ENCODE assay signal across 22 cellular contexts in genomic region chr3:42709621-42710020, GRCh38. TPM values are rescaled to one million over a fixed set of nuclear protein-coding genes. Genes with fewer than 3 reads are reported as not detected.
DNase-seq lines count a peak whose midpoint lies in the region; ATAC-seq lines count a peak whose summit lies in the region.
"Had no signal": no experiment of that assay in that cellular context is flagged by ENCODE, and none has a peak within 500 bp of the region (broad histone marks: within the 10 kb centered on the region; RNA-seq: fewer than 3 reads in every experiment).

No MANE protein-coding gene starts in this region.

- peak; percentile 11 for DNase-seq in activated CD4-positive, alpha-beta memory T cell treated with anti-CD3 and anti-CD28 coated beads, Interleukin-2, amount 10 ng/mL, durations not matched to agents 7 days and 5 days
- DNase-seq in activated CD4-positive, alpha-beta memory T cell treated with anti-CD3 and anti-CD28 coated beads for 36 hours: no peak
- DNase-seq in D341Med (ENCODE audit: low spot score): peak; percentile 10
- DNase-seq in islet precursor cell: peak; percentile 45
- DNase-seq in sciatic nerve (ENCODE audit: low spot score): peak; percentile 25
- DNase-seq in mucosa of gallbladder (ENCODE audit: low spot score): no peak
- DNase-seq in dedifferentiated amniotic fluid mesenchymal stem cell (ENCODE audit: extremely low spot score): no peak
- DNase-seq in NCI-H526 (lab: John Stamatoyannopoulos, UW): no peak
- DNase-seq: 8988T; BE2C; CD8-positive, alpha-beta T cell; DND-41; GM23248; KG1; NCI-H1436; NCI-H2029; NCI-H2171; NCI-H446; NCI-H774; PC-3 had no signal

- no peak overlapping the region for H3K4me3 Mint-ChIP-seq in activated CD4-positive, alpha-beta memory T cell treated with anti-CD3 and anti-CD28 coated beads, Interleukin-2, amount 10 ng/mL, durations not matched to agents 7 days and 5 days
- H3K4me3 Mint-ChIP-seq in activated CD4-positive, alpha-beta memory T cell treated with anti-CD3 and anti-CD28 coated beads for 36 hours: no peak overlapping the region
- H3K4me3 Mint-ChIP-seq: CD8-positive, alpha-beta T cell had no signal

- H3K4me1 Mint-ChIP-seq in activated CD4-positive, alpha-beta memory T cell treated with anti-CD3 and anti-CD28 coated beads, Interleukin-2, amount 10 ng/mL, durations not matched to agents 7 days and 5 days: no peaks in the 10 kb centered on the region
- no peaks in the 10 kb centered on the region for H3K4me1 Mint-ChIP-seq in activated CD4-positive, alpha-beta memory T cell treated with anti-CD3 and anti-CD28 coated beads for 36 hours (ENCODE audit: low read depth)

- CTCF ChIA-PET in activated CD4-positive, alpha-beta memory T cell treated with anti-CD3 and anti-CD28 coated beads, Interleukin-2, amount 10 ng/mL, durations not matched to agents 7 days and 5 days (lab: Charles Lee): no interaction called here
- CTCF ChIA-PET in activated CD4-positive, alpha-beta memory T cell treated with anti-CD3 and anti-CD28 coated beads for 36 hours (lab: Charles Lee): no interaction called here

- no peak for ATAC-seq in sciatic nerve
- ATAC-seq: CD8-positive, alpha-beta T cell; HCT116; HepG2; PC-3 had no signal

- peaks cover 4% of the 10 kb centered on the region for H3K27me3 Mint-ChIP-seq in activated CD4-positive, alpha-beta memory T cell treated with anti-CD3 and anti-CD28 coated beads, Interleukin-2, amount 10 ng/mL, durations not matched to agents 7 days and 5 days
- no peaks in the 10 kb centered on the region for H3K27me3 Mint-ChIP-seq in activated CD4-positive, alpha-beta memory T cell treated with anti-CD3 and anti-CD28 coated beads for 36 hours

- H3K36me3 Mint-ChIP-seq in activated CD4-positive, alpha-beta memory T cell treated with anti-CD3 and anti-CD28 coated beads, Interleukin-2, amount 10 ng/mL, durations not matched to agents 7 days and 5 days (ENCODE audit: low read depth): no peaks in the 10 kb centered on the region
- no peaks in the 10 kb centered on the region for H3K36me3 Mint-ChIP-seq in activated CD4-positive, alpha-beta memory T cell treated with anti-CD3 and anti-CD28 coated beads for 36 hours
- H3K36me3 Mint-ChIP-seq: CD8-positive, alpha-beta T cell had no signal

- POLR2A ChIA-PET in activated CD4-positive, alpha-beta memory T cell treated with anti-CD3 and anti-CD28 coated beads, Interleukin-2, amount 10 ng/mL, durations not matched to agents 7 days and 5 days (lab: Charles Lee): no interaction called here
- POLR2A ChIA-PET in activated CD4-positive, alpha-beta memory T cell treated with anti-CD3 and anti-CD28 coated beads for 36 hours (lab: Charles Lee): no interaction called here

- intact Hi-C loops in activated CD4-positive, alpha-beta memory T cell treated with anti-CD3 and anti-CD28 coated beads for 36 hours (cut with micrococcal nuclease): no loop called here
- intact Hi-C loops in sciatic nerve (cut with DNase I): no loop called here

- H3K27ac Mint-ChIP-seq in activated CD4-positive, alpha-beta memory T cell treated with anti-CD3 and anti-CD28 coated beads, Interleukin-2, amount 10 ng/mL, durations not matched to agents 7 days and 5 days: no peak overlapping the region
- H3K27ac Mint-ChIP-seq in activated CD4-positive, alpha-beta memory T cell treated with anti-CD3 and anti-CD28 coated beads for 36 hours: no peak overlapping the region
- H3K27ac Mint-ChIP-seq: CD8-positive, alpha-beta T cell had no signal

- H3K9me3 Mint-ChIP-seq in activated CD4-positive, alpha-beta memory T cell treated with anti-CD3 and anti-CD28 coated beads, Interleukin-2, amount 10 ng/mL, durations not matched to agents 7 days and 5 days: no peaks in the 10 kb centered on the region
- H3K9me3 Mint-ChIP-seq in activated CD4-positive, alpha-beta memory T cell treated with anti-CD3 and anti-CD28 coated beads for 36 hours: no peaks in the 10 kb centered on the region
- H3K9me3 Mint-ChIP-seq: CD8-positive, alpha-beta T cell had no signal

RNA-seq across cellular contexts. Expression of gene HHATL, which starts 7.0 kb away (rescaled TPM):
- total RNA-seq in activated CD4-positive, alpha-beta memory T cell treated with anti-CD3 and anti-CD28 coated beads, Interleukin-2, amount 10 ng/mL, durations not matched to agents 7 days and 5 days: under 1 TPM in 1 of 2 experiments, not detected in 1; 0.25 TPM
- total RNA-seq in activated CD4-positive, alpha-beta memory T cell treated with anti-CD3 and anti-CD28 coated beads for 36 hours: not detected
- not detected for total RNA-seq in sciatic nerve
- total RNA-seq in mucosa of gallbladder: 0.35 TPM
- total RNA-seq: CD8-positive, alpha-beta T cell; GM23248; HepG2; PC-3 had no signal

RNA-seq across cellular contexts. Expression of gene KLHL40, which starts 24.3 kb away (rescaled TPM):
- not detected for total RNA-seq in activated CD4-positive, alpha-beta memory T cell treated with anti-CD3 and anti-CD28 coated beads, Interleukin-2, amount 10 ng/mL, durations not matched to agents 7 days and 5 days
- not detected for total RNA-seq in activated CD4-positive, alpha-beta memory T cell treated with anti-CD3 and anti-CD28 coated beads for 36 hours
- total RNA-seq in sciatic nerve (0.13 TPM), mucosa of gallbladder (not detected)
- total RNA-seq: CD8-positive, alpha-beta T cell; GM23248; HepG2; PC-3 had no signal

RNA-seq across cellular contexts. Expression of gene ZBTB47, which starts 56.1 kb away (rescaled TPM):
- 1 to 10 TPM in 1 of 2 experiments, under 1 TPM in 1; 0.93 to 1.1 TPM for total RNA-seq in activated CD4-positive, alpha-beta memory T cell treated with anti-CD3 and anti-CD28 coated beads, Interleukin-2, amount 10 ng/mL, durations not matched to agents 7 days and 5 days
- total RNA-seq in activated CD4-positive, alpha-beta memory T cell treated with anti-CD3 and anti-CD28 coated beads for 36 hours: 1 to 10 TPM; 1.0 to 1.1 TPM
- total RNA-seq in sciatic nerve: 48.9 TPM
- total RNA-seq in mucosa of gallbladder: 41.2 TPM

Comparison
In these comparisons a context has a peak if more than half of its experiments do, and no peak if none do; other contexts are left out.
1. DNase-seq: peak in activated CD4-positive, alpha-beta memory T cell treated with anti-CD3 and anti-CD28 coated beads, Interleukin-2, amount 10 ng/mL, durations not matched to agents 7 days and 5 days (single experiment), D341Med (single experiment), islet precursor cell (single experiment) and sciatic nerve (single experiment); none in activated CD4-positive, alpha-beta memory T cell treated with anti-CD3 and anti-CD28 coated beads for 36 hours (single experiment), mucosa of gallbladder (single experiment), dedifferentiated amniotic fluid mesenchymal stem cell (single experiment) and NCI-H526 (0 of 2).
2. RNA of gene ZBTB47, which starts 56.1 kb away (total RNA-seq): 48.9 TPM in sciatic nerve (single experiment) and 41.2 TPM in mucosa of gallbladder (single experiment); 0.93 to 1.1 TPM in activated CD4-positive, alpha-beta memory T cell treated with anti-CD3 and anti-CD28 coated beads, Interleukin-2, amount 10 ng/mL, durations not matched to agents 7 days and 5 days and 1.0 to 1.1 TPM in activated CD4-positive, alpha-beta memory T cell treated with anti-CD3 and anti-CD28 coated beads for 36 hours; every median in the first group is over 10 times any median in the second.